Comparison of ENCODE assay signal across 11 cellular contexts in the genomic region with DNA sequence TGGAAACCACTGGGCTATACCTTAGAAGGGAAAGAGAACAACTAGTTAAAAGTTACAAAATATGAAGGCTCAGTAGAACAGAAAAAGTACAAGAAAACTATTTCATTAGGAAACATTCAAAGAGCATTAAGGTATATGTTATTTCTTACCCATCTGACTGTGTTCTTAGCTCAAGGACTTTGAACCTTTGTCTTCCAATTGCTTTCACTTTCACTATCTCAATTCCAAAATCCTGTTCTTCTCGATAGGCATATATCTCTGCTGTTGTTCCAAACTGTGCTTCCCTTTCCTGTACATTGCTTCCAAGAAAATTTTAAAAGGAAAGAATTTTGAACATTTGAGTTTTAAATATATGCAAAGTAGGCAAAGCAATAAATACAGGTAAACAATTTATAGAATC. TPM values are rescaled to one million over a fixed set of nuclear protein-coding genes. Genes with fewer than 3 reads are reported as not detected.
A peak's percentile ranks its signal among the peaks of the same experiment; 100 is the strongest.
DNase-seq lines count a peak whose midpoint lies in the region; ATAC-seq and TF ChIP-seq lines count a peak whose summit lies in the region.
"Had no signal": no experiment of that assay in that cellular context is flagged by ENCODE, and none has a peak within 500 bp of the region (broad histone marks: within the 10 kb centered on the region; RNA-seq: fewer than 3 reads in every experiment).

No MANE protein-coding gene starts in this region.

- peaks cover 63% of the 10 kb centered on the region for H3K4me1 Mint-ChIP-seq in activated T-cell treated with anti-CD3 and anti-CD28 coated beads, Interleukin-2, amount 50 U/mL, for 72 hours (ENCODE audit: low read depth)
- peaks cover 63% of the 10 kb centered on the region for H3K4me1 Mint-ChIP-seq in activated CD4-positive, alpha-beta memory T cell treated with anti-CD3 and anti-CD28 coated beads, Interleukin-2, amount 10 ng/mL, durations not matched to agents 7 days and 5 days
- H3K4me1 Mint-ChIP-seq in stimulated activated naive CD8-positive, alpha-beta T cell treated with anti-CD3 and anti-CD28 coated beads, Interleukin-15, amount 100 ng/mL, for 72 hours: peaks cover 58% of the 10 kb centered on the region
- H3K4me1 Mint-ChIP-seq in osteocyte (ENCODE audit: unreplicated experiment): peaks cover 4% of the 10 kb centered on the region

- peak overlapping the region; percentile 74 to 85 for H3K4me3 Mint-ChIP-seq in activated T-cell treated with anti-CD3 and anti-CD28 coated beads, Interleukin-2, amount 50 U/mL, for 72 hours
- H3K4me3 Mint-ChIP-seq in activated CD4-positive, alpha-beta memory T cell treated with anti-CD3 and anti-CD28 coated beads, Interleukin-2, amount 10 ng/mL, durations not matched to agents 7 days and 5 days: peak overlapping the region; percentile 77
- peak overlapping the region; percentile 73 to 80 for H3K4me3 Mint-ChIP-seq in stimulated activated naive CD8-positive, alpha-beta T cell treated with anti-CD3 and anti-CD28 coated beads, Interleukin-15, amount 100 ng/mL, for 72 hours
- no peak overlapping the region for H3K4me3 Mint-ChIP-seq in osteocyte (ENCODE audit: unreplicated experiment)

- peak overlapping the region; percentile 98 for H3K27ac Mint-ChIP-seq in activated T-cell treated with anti-CD3 and anti-CD28 coated beads, Interleukin-2, amount 50 U/mL, for 72 hours
- H3K27ac Mint-ChIP-seq in activated CD4-positive, alpha-beta memory T cell treated with anti-CD3 and anti-CD28 coated beads, Interleukin-2, amount 10 ng/mL, durations not matched to agents 7 days and 5 days: peak overlapping the region; percentile 89
- peak overlapping the region; percentile 76 to 82 for H3K27ac Mint-ChIP-seq in stimulated activated naive CD8-positive, alpha-beta T cell treated with anti-CD3 and anti-CD28 coated beads, Interleukin-15, amount 100 ng/mL, for 72 hours
- H3K27ac Mint-ChIP-seq in osteocyte (ENCODE audit: unreplicated experiment): no peak overlapping the region

- no peaks in the 10 kb centered on the region for H3K9me3 Mint-ChIP-seq in activated T-cell treated with anti-CD3 and anti-CD28 coated beads, Interleukin-2, amount 50 U/mL, for 72 hours
- H3K9me3 Mint-ChIP-seq in activated CD4-positive, alpha-beta memory T cell treated with anti-CD3 and anti-CD28 coated beads, Interleukin-2, amount 10 ng/mL, durations not matched to agents 7 days and 5 days: no peaks in the 10 kb centered on the region
- H3K9me3 Mint-ChIP-seq in stimulated activated naive CD8-positive, alpha-beta T cell treated with anti-CD3 and anti-CD28 coated beads, Interleukin-15, amount 100 ng/mL, for 72 hours: no peaks in the 10 kb centered on the region
- H3K9me3 Mint-ChIP-seq in osteocyte (ENCODE audit: unreplicated experiment): no peaks in the 10 kb centered on the region

- TF ChIP-seq CTCF in osteocyte (IDR thresholded peaks at IDR 0.05): no peak

- no peaks in the 10 kb centered on the region for H3K27me3 Mint-ChIP-seq in activated T-cell treated with anti-CD3 and anti-CD28 coated beads, Interleukin-2, amount 50 U/mL, for 72 hours (ENCODE audit: low read depth)
- H3K27me3 Mint-ChIP-seq in activated CD4-positive, alpha-beta memory T cell treated with anti-CD3 and anti-CD28 coated beads, Interleukin-2, amount 10 ng/mL, durations not matched to agents 7 days and 5 days: no peaks in the 10 kb centered on the region
- no peaks in the 10 kb centered on the region for H3K27me3 Mint-ChIP-seq in stimulated activated naive CD8-positive, alpha-beta T cell treated with anti-CD3 and anti-CD28 coated beads, Interleukin-15, amount 100 ng/mL, for 72 hours
- no peaks in the 10 kb centered on the region for H3K27me3 Mint-ChIP-seq in osteocyte (ENCODE audit: unreplicated experiment)

- CTCF ChIA-PET in activated CD4-positive, alpha-beta memory T cell treated with anti-CD3 and anti-CD28 coated beads, Interleukin-2, amount 10 ng/mL, durations not matched to agents 7 days and 5 days (lab: Charles Lee): interaction anchor here (1.0 to 3.4 kb wide), 7 partner anchors 11 to 45 kb away, joined by 3 to 13 read pairs (median 5); no protein-coding TSS in a partner anchor

- POLR2A ChIA-PET in activated CD4-positive, alpha-beta memory T cell treated with anti-CD3 and anti-CD28 coated beads, Interleukin-2, amount 10 ng/mL, durations not matched to agents 7 days and 5 days (lab: Charles Lee): interaction anchor here (0.9 to 2.4 kb wide), 8 partner anchors 8 to 46 kb away, joined by 3 to 9 read pairs (median 3); a partner anchor contains a TSS

- peaks cover 5 to 18% of the 10 kb centered on the region in 2 donors for H3K36me3 Mint-ChIP-seq in activated T-cell treated with anti-CD3 and anti-CD28 coated beads, Interleukin-2, amount 50 U/mL, for 72 hours (ENCODE audit: insufficient read depth in 2 of 2)
- H3K36me3 Mint-ChIP-seq in activated CD4-positive, alpha-beta memory T cell treated with anti-CD3 and anti-CD28 coated beads, Interleukin-2, amount 10 ng/mL, durations not matched to agents 7 days and 5 days (ENCODE audit: low read depth): peaks cover 75% of the 10 kb centered on the region
- H3K36me3 Mint-ChIP-seq in osteocyte (ENCODE audit: unreplicated experiment): peaks cover 27% of the 10 kb centered on the region

- peak in 1 of 2 donors; percentile 46 for ATAC-seq in activated T-cell treated with anti-CD3 and anti-CD28 coated beads, Interleukin-2, amount 50 U/mL, for 72 hours (replicated peaks in 1 of 2)
- peak; percentile 89 for ATAC-seq in left lobe of liver
- no peak for ATAC-seq in stimulated activated naive CD8-positive, alpha-beta T cell treated with anti-CD3 and anti-CD28 coated beads, Interleukin-15, amount 100 ng/mL, for 72 hours

- no peak for DNase-seq in activated T-cell treated with anti-CD3 and anti-CD28 coated beads, Interleukin-2, amount 50 U/mL, for 72 hours
- DNase-seq in activated T-cell treated with anti-CD3 and anti-CD28 coated beads, Interleukin-2, amount 50 U/mL, for 48 hours: no peak
- DNase-seq in activated CD4-positive, alpha-beta memory T cell treated with anti-CD3 and anti-CD28 coated beads, Interleukin-2, amount 10 ng/mL, durations not matched to agents 7 days and 5 days: no peak
- DNase-seq in left lobe of liver (ENCODE audit: low spot score): no peak
- DNase-seq in stimulated activated naive CD8-positive, alpha-beta T cell treated with anti-CD3 and anti-CD28 coated beads, Interleukin-15, amount 100 ng/mL, for 72 hours: no peak
- no peak for DNase-seq in osteocyte (ENCODE audit: extremely low spot score, unreplicated experiment)
- DNase-seq in OCI-M2 (lab: John Stamatoyannopoulos, UW; ENCODE audit: unreplicated experiment): no peak
- no peak for DNase-seq in NCI-H2196 treated with DMSO at 0.1 percent for 48 hours (lab: John Stamatoyannopoulos, UW; ENCODE audit: unreplicated experiment)
- DNase-seq: activated CD4-positive, CD25-positive, alpha-beta regulatory T cell treated with anti-CD3 and anti-CD28 coated beads, Interleukin-2, amount 50 U/mL, for 72 hours; GOT3; SHP77 treated with DMSO at 0.1 percent for 48 hours had no signal

RNA-seq across cellular contexts. Expression of a gene that starts 6.9 kb away (rescaled TPM):
- total RNA-seq in activated T-cell treated with anti-CD3 and anti-CD28 coated beads, Interleukin-2, amount 50 U/mL, for 72 hours: 10 to 100 TPM; 48.3 to 62.9 TPM
- total RNA-seq in activated CD4-positive, alpha-beta memory T cell treated with anti-CD3 and anti-CD28 coated beads, Interleukin-2, amount 10 ng/mL, durations not matched to agents 7 days and 5 days: 10 to 100 TPM; 62.8 to 74.4 TPM
- total RNA-seq in left lobe of liver (20.4 TPM), osteocyte (41.7 and 42.6 TPM in 2 replicates)

RNA-seq across cellular contexts. Expression of a gene that starts 45.9 kb away (rescaled TPM):
- 10 to 100 TPM; 33.6 to 41.5 TPM for total RNA-seq in activated T-cell treated with anti-CD3 and anti-CD28 coated beads, Interleukin-2, amount 50 U/mL, for 72 hours
- 10 to 100 TPM; 29.5 to 32.4 TPM for total RNA-seq in activated CD4-positive, alpha-beta memory T cell treated with anti-CD3 and anti-CD28 coated beads, Interleukin-2, amount 10 ng/mL, durations not matched to agents 7 days and 5 days
- total RNA-seq in left lobe of liver (8.0 TPM), osteocyte (28.1 and 38.4 TPM in 2 replicates)
